1 cellular context compared by ENCODE assay signal in genomic region chr18:62741118-62741566, GRCh38.
TF ChIP-seq lines count a peak whose summit lies in the region.

No MANE protein-coding gene starts in this region.

TF ChIP-seq in K562, 482 proteins besides CTCF, POLR2A, EP300 and RAD21 (continued from another document and continues in another):
- TF ChIP-seq, protein P1, sequence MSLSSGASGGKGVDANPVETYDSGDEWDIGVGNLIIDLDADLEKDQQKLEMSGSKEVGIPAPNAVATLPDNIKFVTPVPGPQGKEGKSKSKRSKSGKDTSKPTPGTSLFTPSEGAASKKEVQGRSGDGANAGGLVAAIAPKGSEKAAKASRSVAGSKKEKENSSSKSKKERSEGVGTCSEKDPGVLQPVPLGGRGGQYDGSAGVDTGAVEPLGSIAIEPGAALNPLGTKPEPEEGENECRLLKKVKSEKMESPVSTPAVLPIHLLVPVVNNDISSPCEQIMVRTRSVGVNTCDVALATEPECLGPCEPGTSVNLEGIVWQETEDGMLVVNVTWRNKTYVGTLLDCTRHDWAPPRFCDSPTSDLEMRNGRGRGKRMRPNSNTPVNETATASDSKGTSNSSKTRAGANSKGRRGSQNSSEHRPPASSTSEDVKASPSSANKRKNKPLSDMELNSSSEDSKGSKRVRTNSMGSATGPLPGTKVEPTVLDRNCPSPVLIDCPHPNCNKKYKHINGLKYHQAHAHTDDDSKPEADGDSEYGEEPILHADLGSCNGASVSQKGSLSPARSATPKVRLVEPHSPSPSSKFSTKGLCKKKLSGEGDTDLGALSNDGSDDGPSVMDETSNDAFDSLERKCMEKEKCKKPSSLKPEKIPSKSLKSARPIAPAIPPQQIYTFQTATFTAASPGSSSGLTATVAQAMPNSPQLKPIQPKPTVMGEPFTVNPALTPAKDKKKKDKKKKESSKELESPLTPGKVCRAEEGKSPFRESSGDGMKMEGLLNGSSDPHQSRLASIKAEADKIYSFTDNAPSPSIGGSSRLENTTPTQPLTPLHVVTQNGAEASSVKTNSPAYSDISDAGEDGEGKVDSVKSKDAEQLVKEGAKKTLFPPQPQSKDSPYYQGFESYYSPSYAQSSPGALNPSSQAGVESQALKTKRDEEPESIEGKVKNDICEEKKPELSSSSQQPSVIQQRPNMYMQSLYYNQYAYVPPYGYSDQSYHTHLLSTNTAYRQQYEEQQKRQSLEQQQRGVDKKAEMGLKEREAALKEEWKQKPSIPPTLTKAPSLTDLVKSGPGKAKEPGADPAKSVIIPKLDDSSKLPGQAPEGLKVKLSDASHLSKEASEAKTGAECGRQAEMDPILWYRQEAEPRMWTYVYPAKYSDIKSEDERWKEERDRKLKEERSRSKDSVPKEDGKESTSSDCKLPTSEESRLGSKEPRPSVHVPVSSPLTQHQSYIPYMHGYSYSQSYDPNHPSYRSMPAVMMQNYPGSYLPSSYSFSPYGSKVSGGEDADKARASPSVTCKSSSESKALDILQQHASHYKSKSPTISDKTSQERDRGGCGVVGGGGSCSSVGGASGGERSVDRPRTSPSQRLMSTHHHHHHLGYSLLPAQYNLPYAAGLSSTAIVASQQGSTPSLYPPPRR (CRISPR knock-in tag; IDR thresholded peaks at IDR 0.05; ENCODE audit: borderline replicate concordance): no peak
- TF ChIP-seq TRIM28 (IDR thresholded peaks at IDR 0.05) (no peak), PTTG1 (tag; IDR thresholded peaks at IDR 0.05; ENCODE audit: low read depth) (no peak), MYNN (IDR thresholded peaks at IDR 0.05) (no peak), MYNN (CRISPR knock-in tag; IDR thresholded peaks at IDR 0.05) (no peak), DPF2 (IDR thresholded peaks at IDR 0.05) (peak; percentile 62), STAT6 (CRISPR knock-in tag; IDR thresholded peaks at IDR 0.05) (no peak), PRMT5 (CRISPR knock-in tag; IDR thresholded peaks at IDR 0.05) (no peak), ZNF274 (IDR thresholded peaks at IDR 0.05; ENCODE audit: borderline replicate concordance, low read depth, low read length) (no peak), ZBTB8A (IDR thresholded peaks at IDR 0.05; ENCODE audit: partially characterized antibody) (no peak), HMBOX1 (IDR thresholded peaks at IDR 0.05) (no peak), ZBED1 (IDR thresholded peaks at IDR 0.05) (no peak), ZNF280A (IDR thresholded peaks at IDR 0.05; ENCODE audit: low read depth, partially characterized antibody) (no peak), SMARCE1 (IDR thresholded peaks at IDR 0.05) (peak; percentile 62; the same call in 1 of the 2 replicates), JUND (IDR thresholded peaks at IDR 0.05; ENCODE audit: borderline replicate concordance, low read depth, low read length) (peak; percentile 95), JUND (tag; IDR thresholded peaks at IDR 0.05; ENCODE audit: borderline replicate concordance, low read depth, low read length) (peak; percentile 97), CBX8 (IDR thresholded peaks at IDR 0.05; ENCODE audit: borderline replicate concordance, extremely low read depth, low read depth, low read length, poor library complexity, severe bottlenecking) (no peak), PHB (CRISPR knock-in tag; IDR thresholded peaks at IDR 0.05) (no peak), E2F3 (CRISPR knock-in tag; IDR thresholded peaks at IDR 0.05) (no peak), ZNF668 (CRISPR knock-in tag; IDR thresholded peaks at IDR 0.05) (no peak), KDM4B (IDR thresholded peaks at IDR 0.05; ENCODE audit: borderline replicate concordance in 2 of 2, low read depth in 1 of 2) (no peak), NFATC3 (IDR thresholded peaks at IDR 0.05) (peak; percentile 92), PHTF2 (CRISPR knock-in tag; IDR thresholded peaks at IDR 0.05) (no peak), STAT5A (IDR thresholded peaks at IDR 0.05; ENCODE audit: borderline replicate concordance, low read length) (no peak), XRCC5 (IDR thresholded peaks at IDR 0.05; ENCODE audit: low read depth, low read length) (no peak), SMARCB1 (IDR thresholded peaks at IDR 0.05; ENCODE audit: insufficient read length, low read depth) (no peak), ETV6 (IDR thresholded peaks at IDR 0.05; ENCODE audit: borderline replicate concordance in 1 of 2, low read depth in 2 of 2, low read length in 1 of 2) (no peak), ETV6 (CRISPR knock-in tag; IDR thresholded peaks at IDR 0.05; ENCODE audit: borderline replicate concordance) (no peak), KHSRP (IDR thresholded peaks at IDR 0.05) (no peak), CHD2 (IDR thresholded peaks at IDR 0.05; ENCODE audit: low read depth, low read length) (no peak), ZNF696 (CRISPR knock-in tag; conservative IDR thresholded peaks at IDR 0.05) (no peak), CBX5 (IDR thresholded peaks at IDR 0.05; ENCODE audit: borderline replicate concordance, low read depth) (no peak), ARHGAP35 (IDR thresholded peaks at IDR 0.05; ENCODE audit: partially characterized antibody) (no peak), ZNF57 (CRISPR knock-in tag; IDR thresholded peaks at IDR 0.05) (no peak), ZNF707 (CRISPR knock-in tag; conservative IDR thresholded peaks at IDR 0.05) (no peak), KAT7 (CRISPR knock-in tag; IDR thresholded peaks at IDR 0.05; ENCODE audit: borderline replicate concordance) (no peak), ZBTB12 (CRISPR knock-in tag; IDR thresholded peaks at IDR 0.05) (no peak), NKRF (IDR thresholded peaks at IDR 0.05; ENCODE audit: borderline replicate concordance) (no peak), BRD4 (IDR thresholded peaks at IDR 0.05) (no peak), SMARCA4 (IDR thresholded peaks at IDR 0.05) (peak; percentile 50; the same call in 1 of the 2 replicates), ZNF217 (CRISPR knock-in tag; IDR thresholded peaks at IDR 0.05) (no peak), ELF1 (tag; IDR thresholded peaks at IDR 0.05) (no peak), MEF2D (tag; conservative IDR thresholded peaks at IDR 0.05; ENCODE audit: low read depth) (no peak)
- TF ChIP-seq, protein P2, sequence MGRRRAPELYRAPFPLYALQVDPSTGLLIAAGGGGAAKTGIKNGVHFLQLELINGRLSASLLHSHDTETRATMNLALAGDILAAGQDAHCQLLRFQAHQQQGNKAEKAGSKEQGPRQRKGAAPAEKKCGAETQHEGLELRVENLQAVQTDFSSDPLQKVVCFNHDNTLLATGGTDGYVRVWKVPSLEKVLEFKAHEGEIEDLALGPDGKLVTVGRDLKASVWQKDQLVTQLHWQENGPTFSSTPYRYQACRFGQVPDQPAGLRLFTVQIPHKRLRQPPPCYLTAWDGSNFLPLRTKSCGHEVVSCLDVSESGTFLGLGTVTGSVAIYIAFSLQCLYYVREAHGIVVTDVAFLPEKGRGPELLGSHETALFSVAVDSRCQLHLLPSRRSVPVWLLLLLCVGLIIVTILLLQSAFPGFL (CRISPR knock-in tag; IDR thresholded peaks at IDR 0.05): no peak
- TF ChIP-seq, protein P3, sequence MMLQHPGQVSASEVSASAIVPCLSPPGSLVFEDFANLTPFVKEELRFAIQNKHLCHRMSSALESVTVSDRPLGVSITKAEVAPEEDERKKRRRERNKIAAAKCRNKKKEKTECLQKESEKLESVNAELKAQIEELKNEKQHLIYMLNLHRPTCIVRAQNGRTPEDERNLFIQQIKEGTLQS (IDR thresholded peaks at IDR 0.05): peak; percentile 89
- TF ChIP-seq, protein P3 (CRISPR knock-in tag; conservative IDR thresholded peaks at IDR 0.05): peak; percentile 81; the same call in 1 of the 2 replicates
- TF ChIP-seq, protein P4, sequence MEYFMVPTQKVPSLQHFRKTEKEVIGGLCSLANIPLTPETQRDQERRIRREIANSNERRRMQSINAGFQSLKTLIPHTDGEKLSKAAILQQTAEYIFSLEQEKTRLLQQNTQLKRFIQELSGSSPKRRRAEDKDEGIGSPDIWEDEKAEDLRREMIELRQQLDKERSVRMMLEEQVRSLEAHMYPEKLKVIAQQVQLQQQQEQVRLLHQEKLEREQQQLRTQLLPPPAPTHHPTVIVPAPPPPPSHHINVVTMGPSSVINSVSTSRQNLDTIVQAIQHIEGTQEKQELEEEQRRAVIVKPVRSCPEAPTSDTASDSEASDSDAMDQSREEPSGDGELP (CRISPR knock-in tag; IDR thresholded peaks at IDR 0.05; ENCODE audit: borderline replicate concordance): no peak
- TF ChIP-seq, protein P5, sequence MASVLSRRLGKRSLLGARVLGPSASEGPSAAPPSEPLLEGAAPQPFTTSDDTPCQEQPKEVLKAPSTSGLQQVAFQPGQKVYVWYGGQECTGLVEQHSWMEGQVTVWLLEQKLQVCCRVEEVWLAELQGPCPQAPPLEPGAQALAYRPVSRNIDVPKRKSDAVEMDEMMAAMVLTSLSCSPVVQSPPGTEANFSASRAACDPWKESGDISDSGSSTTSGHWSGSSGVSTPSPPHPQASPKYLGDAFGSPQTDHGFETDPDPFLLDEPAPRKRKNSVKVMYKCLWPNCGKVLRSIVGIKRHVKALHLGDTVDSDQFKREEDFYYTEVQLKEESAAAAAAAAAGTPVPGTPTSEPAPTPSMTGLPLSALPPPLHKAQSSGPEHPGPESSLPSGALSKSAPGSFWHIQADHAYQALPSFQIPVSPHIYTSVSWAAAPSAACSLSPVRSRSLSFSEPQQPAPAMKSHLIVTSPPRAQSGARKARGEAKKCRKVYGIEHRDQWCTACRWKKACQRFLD (CRISPR knock-in tag; IDR thresholded peaks at IDR 0.05): no peak
